1 cellular context compared by ENCODE assay signal in the genomic region with DNA sequence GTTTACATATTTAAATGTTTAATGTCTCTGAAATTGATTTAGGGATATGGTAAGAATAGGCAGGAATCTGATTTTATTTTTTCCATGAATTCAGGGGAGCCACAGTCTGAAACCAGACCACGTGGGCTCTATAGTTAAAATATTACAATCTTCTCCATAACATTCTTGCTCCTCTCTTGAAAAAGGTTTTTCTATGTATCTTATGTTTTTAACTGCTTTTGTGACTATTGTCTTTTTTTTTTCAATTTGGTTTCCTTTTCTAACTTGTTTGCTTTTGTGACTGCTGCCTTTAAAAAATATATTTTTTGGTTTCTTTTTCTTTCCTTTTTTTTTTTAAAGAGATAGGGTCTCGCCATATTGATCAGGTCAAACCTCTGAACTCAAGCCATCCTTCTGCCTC.
TF ChIP-seq lines count a peak whose summit lies in the region.

No MANE protein-coding gene starts in this region.

TF ChIP-seq in HCT116, 20 proteins besides CTCF, POLR2A, EP300 and RAD21:
- no peak for TF ChIP-seq SIN3A (IDR thresholded peaks at IDR 0.05; ENCODE audit: low read depth)
- TF ChIP-seq EZH2phosphoT487 (IDR thresholded peaks at IDR 0.05; ENCODE audit: borderline replicate concordance) = no peak
- TF ChIP-seq ATF3 (IDR thresholded peaks at IDR 0.05) = no peak
- TF ChIP-seq CEBPB (IDR thresholded peaks at IDR 0.05; ENCODE audit: low read depth) = no peak
- TF ChIP-seq, protein P1, sequence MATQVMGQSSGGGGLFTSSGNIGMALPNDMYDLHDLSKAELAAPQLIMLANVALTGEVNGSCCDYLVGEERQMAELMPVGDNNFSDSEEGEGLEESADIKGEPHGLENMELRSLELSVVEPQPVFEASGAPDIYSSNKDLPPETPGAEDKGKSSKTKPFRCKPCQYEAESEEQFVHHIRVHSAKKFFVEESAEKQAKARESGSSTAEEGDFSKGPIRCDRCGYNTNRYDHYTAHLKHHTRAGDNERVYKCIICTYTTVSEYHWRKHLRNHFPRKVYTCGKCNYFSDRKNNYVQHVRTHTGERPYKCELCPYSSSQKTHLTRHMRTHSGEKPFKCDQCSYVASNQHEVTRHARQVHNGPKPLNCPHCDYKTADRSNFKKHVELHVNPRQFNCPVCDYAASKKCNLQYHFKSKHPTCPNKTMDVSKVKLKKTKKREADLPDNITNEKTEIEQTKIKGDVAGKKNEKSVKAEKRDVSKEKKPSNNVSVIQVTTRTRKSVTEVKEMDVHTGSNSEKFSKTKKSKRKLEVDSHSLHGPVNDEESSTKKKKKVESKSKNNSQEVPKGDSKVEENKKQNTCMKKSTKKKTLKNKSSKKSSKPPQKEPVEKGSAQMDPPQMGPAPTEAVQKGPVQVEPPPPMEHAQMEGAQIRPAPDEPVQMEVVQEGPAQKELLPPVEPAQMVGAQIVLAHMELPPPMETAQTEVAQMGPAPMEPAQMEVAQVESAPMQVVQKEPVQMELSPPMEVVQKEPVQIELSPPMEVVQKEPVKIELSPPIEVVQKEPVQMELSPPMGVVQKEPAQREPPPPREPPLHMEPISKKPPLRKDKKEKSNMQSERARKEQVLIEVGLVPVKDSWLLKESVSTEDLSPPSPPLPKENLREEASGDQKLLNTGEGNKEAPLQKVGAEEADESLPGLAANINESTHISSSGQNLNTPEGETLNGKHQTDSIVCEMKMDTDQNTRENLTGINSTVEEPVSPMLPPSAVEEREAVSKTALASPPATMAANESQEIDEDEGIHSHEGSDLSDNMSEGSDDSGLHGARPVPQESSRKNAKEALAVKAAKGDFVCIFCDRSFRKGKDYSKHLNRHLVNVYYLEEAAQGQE (IDR thresholded peaks at IDR 0.05; ENCODE audit: low read depth) = no peak
- no peak for TF ChIP-seq EGR1 (IDR thresholded peaks at IDR 0.05; ENCODE audit: low read depth)
- TF ChIP-seq CBX3 (IDR thresholded peaks at IDR 0.05; ENCODE audit: low read depth) = no peak
- TF ChIP-seq YY1 (IDR thresholded peaks at IDR 0.05; ENCODE audit: extremely low read depth, insufficient replicate concordance, low read depth, low read length) = no peak
- TF ChIP-seq ZBTB33 (IDR thresholded peaks at IDR 0.05; ENCODE audit: extremely low read depth, insufficient replicate concordance, low read length) = no peak
- TF ChIP-seq SRF (IDR thresholded peaks at IDR 0.05; ENCODE audit: low read depth) = no peak
- TF ChIP-seq ZFX (IDR thresholded peaks at IDR 0.05) = no peak
- TF ChIP-seq JUND (IDR thresholded peaks at IDR 0.05) = no peak
- TF ChIP-seq SP1 (IDR thresholded peaks at IDR 0.05; ENCODE audit: low read depth) = no peak
- TF ChIP-seq ZNF274 (IDR thresholded peaks at IDR 0.05; ENCODE audit: low read depth, low read length) = no peak
- no peak for TF ChIP-seq FOSL1 (IDR thresholded peaks at IDR 0.05; ENCODE audit: low read depth)
- no peak for TF ChIP-seq POLR2AphosphoS5 (IDR thresholded peaks at IDR 0.05; ENCODE audit: low read depth, low read length)
- TF ChIP-seq EZH2 (IDR thresholded peaks at IDR 0.05) = no peak
